Comparison of ENCODE assay signal across 8 cellular contexts in genomic region chr4:102827674-102828496, GRCh38. TPM values are rescaled to one million over a fixed set of nuclear protein-coding genes. Genes with fewer than 3 reads are reported as not detected.
DNase-seq lines count a peak whose midpoint lies in the region; ATAC-seq and TF ChIP-seq lines count a peak whose summit lies in the region.

No MANE protein-coding gene starts in this region.

- H4K20me1 ChIP-seq in DND-41 (ENCODE audit: insufficient read depth, low read length) (peaks cover 33% of the 10 kb centered on the region), KMS-11 (ENCODE audit: insufficient read depth) (peaks cover 27% of the 10 kb centered on the region)

- peak overlapping the region; percentile 70 to 84 for H3K4me3 ChIP-seq in DND-41 (ENCODE audit: low read depth in 1 of 2, low read length in 2 of 2)
- H3K4me3 ChIP-seq in KMS-11 (IDR thresholded peaks at IDR 0.05; ENCODE audit: insufficient read depth, low read depth, low read length), result peak overlapping the region; percentile 51
- peak overlapping the region; percentile 78 to 99 (median 94) for H3K4me3 ChIP-seq in esophagus squamous epithelium
- H3K4me3 ChIP-seq in muscle layer of colon (ENCODE audit: low read depth in 1 of 2, low read length in 2 of 2), result peak overlapping the region; percentile 88 to 92

- peak overlapping the region; percentile 85 for H2AFZ ChIP-seq in DND-41 (ENCODE audit: low read depth, low read length)
- peak overlapping the region; percentile 53 for H2AFZ ChIP-seq in KMS-11 (ENCODE audit: low read depth)

- intact Hi-C loops in esophagus squamous epithelium (cut with DNase I), result loop anchor here (5.0 kb wide), 3 partner anchors 39 to 326 kb away; partner anchors contain the start of genes CISD2, MANBA and NFKB1

- H3K27ac ChIP-seq in DND-41 (ENCODE audit: low read length) (peak overlapping the region; percentile 99), KMS-11 (peak overlapping the region; percentile 99), esophagus squamous epithelium (peak overlapping the region; percentile 99 to 100 (median 100)), muscle layer of colon (ENCODE audit: low read depth, low read length) (peak overlapping the region; percentile 89)

- DNase-seq in DND-41, result peak; percentile 100
- peak; percentile 96 to 97 for DNase-seq in activated T-cell treated with anti-CD3 and anti-CD28 coated beads, Interleukin-2, amount 50 U/mL, for 48 hours
- DNase-seq in esophagus squamous epithelium (lab: John Stamatoyannopoulos, UW), result peak; percentile 98
- DNase-seq in stimulated activated CD8-positive, alpha-beta memory T cell treated with anti-CD3 and anti-CD28 coated beads, Interleukin-7, amount 100 ng/mL, for 1 hour (ENCODE audit: low read depth in 2 of 2), result peak; percentile 95 to 96

- ATAC-seq in DND-41 (ENCODE audit: insufficient read depth, low read depth) (peak; percentile 80), GM21786 (IDR thresholded peaks at IDR 0.05; ENCODE audit: unreplicated experiment) (peak; percentile 82)

- no peaks in the 10 kb centered on the region for H3K9me3 ChIP-seq in DND-41 (ENCODE audit: insufficient read depth, low read length, severe bottlenecking)
- H3K9me3 ChIP-seq in esophagus squamous epithelium, result no peaks in the 10 kb centered on the region
- H3K9me3 ChIP-seq in muscle layer of colon (ENCODE audit: low read length), result no peaks in the 10 kb centered on the region

- peak in 3 of 4 donors; percentile 61 to 84 (median 78) for TF ChIP-seq POLR2A in esophagus squamous epithelium (IDR thresholded peaks at IDR 0.05)

- H3K27me3 ChIP-seq in DND-41 (ENCODE audit: insufficient read depth, low read length, poor library complexity) (no peaks in the 10 kb centered on the region), KMS-11 (ENCODE audit: insufficient read depth, low read depth) (no peaks in the 10 kb centered on the region), esophagus squamous epithelium (no peaks in the 10 kb centered on the region), muscle layer of colon (ENCODE audit: control insufficient read depth in 1 of 2, insufficient read depth in 2 of 2, low read length in 2 of 2) (no peaks in the 10 kb centered on the region)

- peak overlapping the region; percentile 83 for H3K4me2 ChIP-seq in DND-41 (ENCODE audit: insufficient read depth, low read length)
- H3K4me2 ChIP-seq in KMS-11, result peak overlapping the region; percentile 89

- 0 to 3% methylated on average over 5 to 22 of the region's 50 CpGs for WGBS in esophagus squamous epithelium, 2 donors

- peaks cover 89% of the 10 kb centered on the region for H3K79me2 ChIP-seq in DND-41 (ENCODE audit: insufficient read depth, low read length)
- H3K79me2 ChIP-seq in KMS-11 (ENCODE audit: insufficient read depth, low read depth), result peaks cover 53% of the 10 kb centered on the region

- H3K36me3 ChIP-seq in DND-41 (ENCODE audit: insufficient read depth, low read length) (peaks cover 36% of the 10 kb centered on the region), KMS-11 (ENCODE audit: insufficient read depth) (peaks cover 9% of the 10 kb centered on the region; the same call in 1 of the 2 replicates), esophagus squamous epithelium (no peaks in the 10 kb centered on the region), muscle layer of colon (ENCODE audit: insufficient read depth, low read length) (no peaks in the 10 kb centered on the region)

- H3K4me1 ChIP-seq in DND-41 (ENCODE audit: insufficient read depth, low read length), result peaks cover 40% of the 10 kb centered on the region
- peaks cover 38% of the 10 kb centered on the region for H3K4me1 ChIP-seq in KMS-11 (ENCODE audit: low read depth, poor library complexity, severe bottlenecking)
- H3K4me1 ChIP-seq in esophagus squamous epithelium, result peaks cover 9 to 35% (median 20%) of the 10 kb centered on the region in 3 donors
- peaks cover 30% of the 10 kb centered on the region for H3K4me1 ChIP-seq in muscle layer of colon (ENCODE audit: insufficient read depth, low read length)

- H3K9ac ChIP-seq in DND-41 (ENCODE audit: low read depth, low read length) (peak overlapping the region; percentile 98), KMS-11 (peak overlapping the region; percentile 99), muscle layer of colon (ENCODE audit: low read length) (peak overlapping the region; percentile 100)

- peak; percentile 39 for TF ChIP-seq CTCF in DND-41 (IDR thresholded peaks at IDR 0.05; ENCODE audit: borderline replicate concordance, extremely low read depth, low read length, poor library complexity, severe bottlenecking)
- TF ChIP-seq CTCF in KMS-11 (conservative IDR thresholded peaks at IDR 0.05; ENCODE audit: low read depth, low read length), result no peak
- TF ChIP-seq CTCF in esophagus squamous epithelium (IDR thresholded peaks at IDR 0.05), result peak in 1 of 6 experiments; percentile 4

TF ChIP-seq in PFSK-1, 5 proteins besides CTCF, POLR2A, EP300 and RAD21:
- TF ChIP-seq FOXP2 (optimal IDR thresholded peaks at IDR 0.05; ENCODE audit: borderline replicate concordance, extremely low read depth, extremely low read length, insufficient read depth) (peak; percentile 49), SIN3A (IDR thresholded peaks at IDR 0.05; ENCODE audit: borderline replicate concordance, insufficient read depth, low read length) (peak; percentile 66; the same call in 1 of the 2 replicates), TAF1 (IDR thresholded peaks at IDR 0.05; ENCODE audit: borderline replicate concordance, insufficient read depth, low read length) (no peak; the same call in 1 of the 2 replicates), REST (IDR thresholded peaks at IDR 0.05; ENCODE audit: insufficient read depth in 1 of 2, low read depth in 2 of 2, low read length in 2 of 2) (peak in 1 of 2 experiments; percentile 23; a peak in 1 of 4 replicates), POLR2AphosphoS5 (IDR thresholded peaks at IDR 0.05; ENCODE audit: low read depth, low read length) (peak; percentile 78; the same call in 1 of the 2 replicates)

RNA-seq across cellular contexts. Expression of gene UBE2D3, which starts 0.5 kb away (rescaled TPM):
- polyA plus RNA-seq in PFSK-1 (2012; ENCODE audit: insufficient read length, low read depth), result 236 TPM
- total RNA-seq in esophagus squamous epithelium, result 100 to 1,000 TPM; 278 to 377 (median 304) TPM

RNA-seq across cellular contexts. Expression of gene CISD2, which starts 40.9 kb away (rescaled TPM):
- polyA plus RNA-seq in PFSK-1 (2012; ENCODE audit: insufficient read length, low read depth), result 40.0 TPM
- total RNA-seq in esophagus squamous epithelium, result 10 to 100 TPM in 2 of 4 donors, 1 to 10 TPM in 2; 5.6 to 22.4 (median 11.0) TPM

Comparison
In these comparisons a context has a peak if more than half of its experiments do, and no peak if none do; other contexts are left out.
1. Peak in every context shown above with its lines: DNase-seq, ATAC-seq, H3K4me3 ChIP-seq and H3K27ac ChIP-seq.